Comparison of ENCODE assay signal across 9 cellular contexts in the genomic region with DNA sequence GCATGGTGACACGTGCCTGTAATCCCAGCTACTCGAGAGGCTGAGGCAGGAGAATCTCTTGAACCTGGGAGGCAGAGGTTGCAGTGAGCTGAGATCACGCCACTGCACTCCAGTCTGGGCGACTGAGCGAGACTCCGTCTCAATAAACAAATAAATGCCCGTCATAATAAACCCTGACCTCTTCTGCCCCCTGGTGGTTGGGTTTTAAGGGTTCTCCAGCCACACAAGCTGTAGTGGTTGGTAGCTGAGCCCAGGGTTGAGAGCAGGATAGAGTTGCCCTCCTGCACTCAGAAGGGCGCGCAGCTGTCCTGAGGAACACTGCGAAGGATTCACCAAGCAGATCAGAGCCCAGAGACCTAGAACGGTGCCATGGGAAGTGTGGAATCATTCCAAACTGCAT. TPM values are rescaled to one million over a fixed set of nuclear protein-coding genes. Genes with fewer than 3 reads are reported as not detected.
DNase-seq lines count a peak whose midpoint lies in the region; ATAC-seq, FAIRE-seq and TF ChIP-seq lines count a peak whose summit lies in the region.
"Not testable (repeated sequence)": the region's sequence is repeated elsewhere in the genome, so short reads cannot be mapped to it uniquely, and the experiment has no call there.
"Had no signal": no experiment of that assay in that cellular context is flagged by ENCODE, and none has a peak within 500 bp of the region (broad histone marks: within the 10 kb centered on the region; RNA-seq: fewer than 3 reads in every experiment).

No MANE protein-coding gene starts in this region.

- TF ChIP-seq EP300 in H1 (IDR thresholded peaks at IDR 0.05; ENCODE audit: borderline replicate concordance in 1 of 2, low read depth in 2 of 2, low read length in 2 of 2); HepG2 (IDR thresholded peaks at IDR 0.05; ENCODE audit: low read depth in 2 of 2, low read length in 2 of 2); HepG2 (CRISPR knock-in tag; IDR thresholded peaks at IDR 0.05; ENCODE audit: borderline replicate concordance): not testable (repeated sequence)

- intact Hi-C loops in CD14-positive monocyte (cut with micrococcal nuclease): loop anchor here in 1 of 2 donors (10.0 kb wide), 1 partner anchor 1004 kb away; the partner anchor contains the start of gene NEK5
- intact Hi-C loops in activated CD4-positive, alpha-beta memory T cell treated with anti-CD3 and anti-CD28 coated beads for 36 hours (cut with micrococcal nuclease): loop anchor here (5.0 kb wide), 1 partner anchor 331 kb away; the partner anchor contains the start of gene INTS6
- intact Hi-C loops in HepG2 (cut with micrococcal nuclease; ENCODE audit: unreplicated experiment): not testable (repeated sequence)

- in situ Hi-C loops in HepG2 (cut with HindIII; ENCODE audit: extremely low pct_ligation_motif_present, low pct_unique_long_range_greater_than_20kb): loop anchor here (10.0 kb wide), 1 partner anchor 674 kb away; no protein-coding TSS in a partner anchor

- not testable (repeated sequence) for H3K4me3 Mint-ChIP-seq in CD14-positive monocyte; GM23338; activated CD4-positive, alpha-beta memory T cell treated with anti-CD3 and anti-CD28 coated beads for 36 hours

- not testable (repeated sequence) for H3K4me3 ChIP-seq in GM23338; NB4 (ENCODE audit: low read depth, low read length); H1 (ENCODE audit: extremely low read depth in 1 of 4, insufficient read depth in 2 of 4, low read depth in 3 of 4, low read length in 4 of 4); HepG2 (replicated peaks in 1 of 3; ENCODE audit: insufficient read depth in 1 of 3, low read depth in 2 of 3, low read length in 3 of 3)

- FAIRE-seq in H1 (lab: Jason Lieb, UNC): peak; percentile 66
- FAIRE-seq in HepG2 (lab: Jason Lieb, UNC): not testable (repeated sequence)

- BruUV-seq in HepG2 (replicated peaks; lab: Mats Ljungman, UMichigan): not testable (repeated sequence)

- peaks cover 7 to 19% (median 11%) of the 10 kb centered on the region in 7 donors for H3K9me3 Mint-ChIP-seq in CD14-positive monocyte
- not testable (repeated sequence) for H3K9me3 Mint-ChIP-seq in GM23338; activated CD4-positive, alpha-beta memory T cell treated with anti-CD3 and anti-CD28 coated beads for 36 hours

- not testable (repeated sequence) for H3K23me2 ChIP-seq in H1 (ENCODE audit: low read depth, low read length)

- peak; percentile 51 to 61 for TF ChIP-seq RAD21 in H1 (IDR thresholded peaks at IDR 0.05 in 1 of 2, conservative IDR thresholded peaks at IDR 0.05 in 1 of 2; ENCODE audit: low read depth in 2 of 2, low read length in 2 of 2)
- TF ChIP-seq RAD21 in HepG2 (CRISPR knock-in tag; IDR thresholded peaks at IDR 0.05): not testable (repeated sequence)

- H3K18ac ChIP-seq in H1 (ENCODE audit: extremely low read depth, low read length): not testable (repeated sequence)

- not testable (repeated sequence) for H3K4me2 ChIP-seq in GM23338; H1 (ENCODE audit: insufficient read depth in 1 of 2, low read depth in 2 of 2, low read length in 2 of 2); HepG2 (ENCODE audit: low read depth, low read length)

- TF ChIP-seq CTCF in CD14-positive monocyte (IDR thresholded peaks at IDR 0.05): peak; percentile 63
- TF ChIP-seq CTCF in GM23338 (conservative IDR thresholded peaks at IDR 0.05; ENCODE audit: low read depth in 2 of 2): peak; percentile 79 to 87
- peak; percentile 59 for TF ChIP-seq CTCF in NB4 (IDR thresholded peaks at IDR 0.05; ENCODE audit: low read depth, low read length)
- peak; percentile 54 to 62 (median 56) for TF ChIP-seq CTCF in H1 (IDR thresholded peaks at IDR 0.05; ENCODE audit: control extremely low read depth in 1 of 3, insufficient read depth in 1 of 3, low read depth in 1 of 3, low read length in 3 of 3)
- TF ChIP-seq CTCF in HepG2 (CRISPR knock-in tag; IDR thresholded peaks at IDR 0.05): peak; percentile 43

- H2BK20ac ChIP-seq in H1 (ENCODE audit: low read length): not testable (repeated sequence)

- not testable (repeated sequence) for H2AFZ ChIP-seq in GM23338; H1 (ENCODE audit: low read length); HepG2 (ENCODE audit: low read length)

- not testable (repeated sequence) for H3K9me3 ChIP-seq in H1 (ENCODE audit: insufficient read depth in 2 of 2, low read depth in 1 of 2, low read length in 1 of 2); HepG2 (ENCODE audit: low read length)

- H3K79me1 ChIP-seq in H1 (ENCODE audit: low read depth, low read length): not testable (repeated sequence)

- POLR2A ChIA-PET in activated CD4-positive, alpha-beta memory T cell treated with anti-CD3 and anti-CD28 coated beads for 36 hours (lab: Charles Lee); HepG2 (lab: Yijun Ruan, JAX): not testable (repeated sequence)
- POLR2A ChIA-PET in H1 (lab: Charles Lee; ENCODE audit: partially characterized antibody): interaction anchor here (0.9 to 1.0 kb wide), 2 partner anchors 25 to 55 kb away, joined by 3 to 4 read pairs; no protein-coding TSS in a partner anchor

- H3K27me3 Mint-ChIP-seq in CD14-positive monocyte (ENCODE audit: low read depth in 3 of 3): peaks cover 6 to 19% (median 7%) of the 10 kb centered on the region in 3 donors
- not testable (repeated sequence) for H3K27me3 Mint-ChIP-seq in GM23338 (ENCODE audit: insufficient read depth, low read depth, poor library complexity)
- peaks cover 19% of the 10 kb centered on the region for H3K27me3 Mint-ChIP-seq in activated CD4-positive, alpha-beta memory T cell treated with anti-CD3 and anti-CD28 coated beads for 36 hours

- H3K14ac ChIP-seq in H1 (ENCODE audit: insufficient read length): not testable (repeated sequence)

- H3K23ac ChIP-seq in H1 (ENCODE audit: insufficient read length): not testable (repeated sequence)

- H3K9ac ChIP-seq in H1 (replicated peaks in 1 of 4; ENCODE audit: extremely low read depth in 1 of 4, low read depth in 3 of 4, low read length in 3 of 4); HepG2 (ENCODE audit: insufficient read depth, low read depth, low read length): not testable (repeated sequence)

- not testable (repeated sequence) for H3K36me3 Mint-ChIP-seq in CD14-positive monocyte; activated CD4-positive, alpha-beta memory T cell treated with anti-CD3 and anti-CD28 coated beads for 36 hours
- H3K36me3 Mint-ChIP-seq in GM23338 (ENCODE audit: low read depth): peaks cover 18% of the 10 kb centered on the region

- not testable (repeated sequence) for H3K56ac ChIP-seq in H1 (replicated peaks; ENCODE audit: insufficient read length, low read depth, low read length)

- H2AK5ac ChIP-seq in H1 (ENCODE audit: low read depth, low read length): not testable (repeated sequence)

- not testable (repeated sequence) for H3K4ac ChIP-seq in H1 (replicated peaks; ENCODE audit: insufficient read length, low read depth, low read length)

- WGBS in H1 (ENCODE audit: extremely low coverage in 1 of 2, insufficient coverage in 1 of 2, insufficient read length in 1 of 2, insufficient replicate concordance in 2 of 2, low coverage in 1 of 2, low lambda C conversion rate in 2 of 2, missing lambda C conversion rate in 1 of 2), 2 experiments: 87% methylated on average over 11 of the region's 11 CpGs; no CpG with 5 or more reads in 1 of the 2 experiments
- WGBS in HepG2 (ENCODE audit: low lambda C conversion rate): 93% methylated on average over 5 of the region's 11 CpGs

- CTCF ChIA-PET in activated CD4-positive, alpha-beta memory T cell treated with anti-CD3 and anti-CD28 coated beads for 36 hours (lab: Charles Lee): interaction anchor here (0.7 to 9.3 kb wide), 7 partner anchors 20 to 1145 kb away, joined by 3 to 244 read pairs (median 3); no protein-coding TSS in a partner anchor
- CTCF ChIA-PET in H1 (lab: Charles Lee; ENCODE audit: partially characterized antibody): interaction anchor here (0.8 to 11.2 kb wide), 24 partner anchors 8 to 458 kb away, joined by 3 to 102 read pairs (median 4); partner anchors contain the start of gene C13orf42
- CTCF ChIA-PET in HepG2 (lab: Yijun Ruan, JAX; ENCODE audit: low intra/inter-chr PET ratio, low total read pairs): not testable (repeated sequence)

- not testable (repeated sequence) for H4K91ac ChIP-seq in H1 (replicated peaks; ENCODE audit: insufficient read length, low read length)

- not testable (repeated sequence) for TF ChIP-seq POLR2A in NB4 (IDR thresholded peaks at IDR 0.05; ENCODE audit: extremely low read depth, insufficient read length); H1 (IDR thresholded peaks at IDR 0.05; ENCODE audit: control extremely low read depth in 1 of 2, low read depth in 2 of 2, low read length in 2 of 2); HepG2 (IDR thresholded peaks at IDR 0.05; ENCODE audit: insufficient read depth in 1 of 2, low read depth in 2 of 2, low read length in 2 of 2)

- H3K36me3 ChIP-seq in GM23338 (ENCODE audit: insufficient read depth); H1 (ENCODE audit: control insufficient read depth in 2 of 4, insufficient read depth in 4 of 4, low read length in 3 of 4); HepG2 (replicated peaks in 1 of 2; ENCODE audit: control insufficient read depth in 1 of 2, insufficient read depth in 2 of 2, low read length in 2 of 2): not testable (repeated sequence)

- H2BK15ac ChIP-seq in H1 (ENCODE audit: low read length): not testable (repeated sequence)

- not testable (repeated sequence) for H3K9me2 ChIP-seq in GM23338 (ENCODE audit: insufficient read depth)

- H3K79me2 ChIP-seq in GM23338 (replicated peaks; ENCODE audit: insufficient read depth); H1 (ENCODE audit: control insufficient read depth in 1 of 2, insufficient read depth in 2 of 2, low read length in 2 of 2); HepG2 (ENCODE audit: insufficient read depth, low read length): not testable (repeated sequence)

- H3F3A ChIP-seq in GM23338 (replicated peaks; ENCODE audit: low read depth): not testable (repeated sequence)

- H4K8ac ChIP-seq in H1 (ENCODE audit: extremely low read depth, insufficient read depth, low read length): not testable (repeated sequence)

- H3K27ac ChIP-seq in GM23338 (ENCODE audit: low read depth); H1 (ENCODE audit: low read depth, low read length); HepG2 (ENCODE audit: extremely low read length, insufficient read depth, low read length): not testable (repeated sequence)

- not testable (repeated sequence) for H4K20me1 ChIP-seq in GM23338 (replicated peaks; ENCODE audit: insufficient read depth); H1 (replicated peaks in 1 of 2; ENCODE audit: control insufficient read depth in 1 of 2, insufficient read depth in 2 of 2, low read length in 2 of 2); HepG2 (ENCODE audit: insufficient read depth, low read length)

- ATAC-seq in GM23338 (peak; percentile 80), HepG2 (peak; percentile 31; the same call in 2 of the 3 replicates)

- H2BK12ac ChIP-seq in H1 (ENCODE audit: low read depth, low read length): not testable (repeated sequence)

- not testable (repeated sequence) for H2BK5ac ChIP-seq in H1 (ENCODE audit: low read depth, low read length)

- not testable (repeated sequence) for H2BK120ac ChIP-seq in H1 (replicated peaks; ENCODE audit: low read depth, low read length)

- H3K27me3 ChIP-seq in GM23338 (ENCODE audit: insufficient read depth); H1 (replicated peaks in 1 of 4; ENCODE audit: control insufficient read depth in 3 of 4, extremely low read depth in 1 of 4, insufficient read depth in 3 of 4, low read length in 3 of 4): not testable (repeated sequence)
- H3K27me3 ChIP-seq in HepG2 (ENCODE audit: control insufficient read depth in 1 of 2, insufficient read depth in 2 of 2, low read length in 2 of 2): peaks cover 2 to 62% of the 10 kb centered on the region in 2 experiments; a peak in 4 of 5 replicates

- not testable (repeated sequence) for H4K5ac ChIP-seq in H1 (ENCODE audit: insufficient read length, low read depth, low read length)

- not testable (repeated sequence) for H3K27ac Mint-ChIP-seq in CD14-positive monocyte; GM23338; activated CD4-positive, alpha-beta memory T cell treated with anti-CD3 and anti-CD28 coated beads for 36 hours

- DNase-seq in CD14-positive monocyte (ENCODE audit: low spot score): not testable (repeated sequence)
- DNase-seq in GM23338 (ENCODE audit: low spot score) (peak; percentile 82), NB4 (ENCODE audit: low read depth) (peak; percentile 66), RKO (ENCODE audit: low spot score) (peak; percentile 26), H1 (ENCODE audit: low read depth in 1 of 2, low spot score in 2 of 2) (peak; percentile 17 to 81), HepG2 (ENCODE audit: low spot score) (peak; percentile 35)
- DNase-seq in activated CD4-positive, alpha-beta memory T cell treated with anti-CD3 and anti-CD28 coated beads for 36 hours: peak; percentile 39
- peak; percentile 27 to 32 for DNase-seq in stimulated activated CD4-positive, alpha-beta T cell treated with anti-CD3 and anti-CD28 coated beads, Interleukin-4, amount 100 ng/mL, for 48 hours (ENCODE audit: low read depth in 2 of 2)

- not testable (repeated sequence) for H3K4me1 Mint-ChIP-seq in CD14-positive monocyte
- H3K4me1 Mint-ChIP-seq in GM23338: peaks cover 36% of the 10 kb centered on the region
- peaks cover 16% of the 10 kb centered on the region for H3K4me1 Mint-ChIP-seq in activated CD4-positive, alpha-beta memory T cell treated with anti-CD3 and anti-CD28 coated beads for 36 hours (ENCODE audit: low read depth)

- H3K4me1 ChIP-seq in GM23338 (ENCODE audit: insufficient read depth) (peaks cover 35% of the 10 kb centered on the region), H1 (replicated peaks in 1 of 4; ENCODE audit: control insufficient read depth in 3 of 4, insufficient read depth in 4 of 4, low read length in 3 of 4) (peaks cover 0 to 18% (median 6%) of the 10 kb centered on the region in 4 experiments; a peak in 5 of 7 replicates), HepG2 (ENCODE audit: insufficient read depth, low read length) (peaks cover 21% of the 10 kb centered on the region)

RNA-seq across cellular contexts. Expression of gene C13orf42, which starts 9.8 kb away (rescaled TPM):
- polyA plus RNA-seq in CD14-positive monocyte (not detected), GM23338 (2016; fragmentation: Nextera tagmentation; extraction: Ambion mirVana) (94.4 and 96.5 TPM in 2 replicates), H1 (2011; rRNA removed) (10.1 and 11.5 TPM in 2 replicates), HepG2 (2011; rRNA removed) (not detected in 2 replicates)
- total RNA-seq in GM23338 (2014; rRNA removed; shearing (Covaris generic)): 9.4 and 24.5 TPM in 2 replicates
- not detected for total RNA-seq in activated CD4-positive, alpha-beta memory T cell treated with anti-CD3 and anti-CD28 coated beads for 36 hours
- total RNA-seq in H1 (2021; fragmentation: NEBNext Ultra II Directional; extraction: Animal tissue kit (Norgen Biotek cat#: 25700)): 9.9 and 11.7 TPM in 2 replicates
- polyA plus RNA-seq in H1 (2011; cell fraction: cytosol; rRNA removed): 9.9 TPM
- polyA plus RNA-seq in H1 (2011; cell fraction: nucleus; rRNA removed): 17.5 TPM
- 18.1 to 63.8 TPM (median 38.1 TPM) in 4 replicates for polyA plus RNA-seq in H1 (2012, experiment 1 of 2)
- polyA plus RNA-seq in H1 (2012, experiment 2 of 2): 2.1 TPM
- 5.8 TPM for polyA plus RNA-seq in H1 (2013, experiment 1 of 2)
- 5.4 TPM for polyA plus RNA-seq in H1 (2013, experiment 2 of 2)
- 16.0 and 16.1 TPM in 2 replicates for polyA minus RNA-seq in H1 (2011; rRNA and poly(A)+ RNA removed)
- 7.6 TPM for polyA minus RNA-seq in H1 (2011; cell fraction: cytosol; rRNA and poly(A)+ RNA removed)
- polyA minus RNA-seq in H1 (2011; cell fraction: nucleus; rRNA and poly(A)+ RNA removed): 10.0 TPM
- not detected in 2 replicates for total RNA-seq in HepG2 (2016; rRNA removed; fragmentation: Illumina TruSeq; extraction: Trizol)
- not detected in 2 replicates for total RNA-seq in HepG2 (2016; cell fraction: cytosol; rRNA removed; fragmentation: Illumina TruSeq; extraction: Trizol; ENCODE audit: low read depth)
- total RNA-seq in HepG2 (2016; cell fraction: insoluble cytoplasmic fraction; rRNA removed; fragmentation: Illumina TruSeq; extraction: Trizol): not detected in 2 replicates
- not detected in 2 replicates for total RNA-seq in HepG2 (2016; cell fraction: membrane; rRNA removed; fragmentation: Illumina TruSeq; extraction: Trizol)
- not detected in 2 replicates for total RNA-seq in HepG2 (2016; cell fraction: nucleus; rRNA removed; fragmentation: Illumina TruSeq; extraction: Trizol)
- polyA plus RNA-seq in HepG2 (2011; cell fraction: cytosol; rRNA removed): not detected in 2 replicates
- polyA plus RNA-seq in HepG2 (2011; cell fraction: nucleus; rRNA removed): not detected in 2 replicates
- not detected in 2 replicates for polyA plus RNA-seq in HepG2 (2012)
- polyA plus RNA-seq in HepG2 (2016; cell fraction: cytosol; fragmentation: Illumina TruSeq; extraction: Trizol; ENCODE audit: low read depth): not detected in 2 replicates
- polyA plus RNA-seq in HepG2 (2016; cell fraction: insoluble cytoplasmic fraction; fragmentation: Illumina TruSeq; extraction: Trizol; ENCODE audit: low read depth): not detected in 2 replicates
- polyA plus RNA-seq in HepG2 (2016; cell fraction: membrane; fragmentation: Illumina TruSeq; extraction: Trizol; ENCODE audit: low read depth): not detected in 2 replicates
- polyA plus RNA-seq in HepG2 (2016; cell fraction: nucleus; fragmentation: Illumina TruSeq; extraction: Trizol; ENCODE audit: insufficient read depth, low read depth): not detected in 2 replicates
- not detected in 2 replicates for polyA minus RNA-seq in HepG2 (2011; rRNA and poly(A)+ RNA removed; ENCODE audit: low replicate concordance)
- not detected in 2 replicates for polyA minus RNA-seq in HepG2 (2011; cell fraction: cytosol; rRNA and poly(A)+ RNA removed)
- not detected in 2 replicates for polyA minus RNA-seq in HepG2 (2011; cell fraction: nucleus; rRNA and poly(A)+ RNA removed)
- polyA plus RNA-seq: small intestine had no signal
